Comparison of ENCODE assay signal across 8 cellular contexts in the genomic region with DNA sequence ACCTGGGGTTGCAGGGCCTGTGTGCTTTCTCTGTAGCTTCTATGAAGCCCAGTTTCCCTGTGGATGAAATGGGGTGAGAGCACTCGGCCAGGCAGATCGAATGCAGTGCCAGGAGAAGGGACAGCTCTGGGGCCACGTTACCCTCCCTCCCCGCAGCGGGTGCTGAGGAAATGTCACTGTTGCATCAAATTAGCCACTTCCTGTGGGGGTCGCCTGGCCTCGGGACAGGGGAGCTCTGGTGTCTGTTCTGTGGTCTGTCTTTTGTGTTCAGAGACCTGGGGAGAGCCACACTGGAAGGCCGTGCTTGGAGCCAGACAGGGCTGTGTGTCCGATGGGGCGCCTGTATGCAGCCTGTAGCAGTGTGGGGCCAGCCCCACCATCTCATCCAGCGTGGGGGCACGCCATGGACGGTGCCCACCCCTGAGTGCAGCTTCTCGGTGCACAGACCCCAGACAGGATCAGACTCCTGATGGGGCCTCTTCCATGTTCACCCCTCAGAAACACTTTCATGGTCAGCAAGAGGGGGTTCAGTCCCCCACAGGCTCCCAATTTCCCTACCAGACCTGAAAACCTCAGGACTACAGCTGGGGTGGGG. TPM values are rescaled to one million over a fixed set of nuclear protein-coding genes. Genes with fewer than 3 reads are reported as not detected.
DNase-seq lines count a peak whose midpoint lies in the region; ATAC-seq, FAIRE-seq and TF ChIP-seq lines count a peak whose summit lies in the region.

No MANE protein-coding gene starts in this region.

- H3K4me1 ChIP-seq in ES-I3 (ENCODE audit: insufficient read depth, low read length) (peaks cover 23% of the 10 kb centered on the region; the same call in 1 of the 2 replicates), astrocyte (ENCODE audit: insufficient read depth, low read length) (peaks cover 45% of the 10 kb centered on the region), Caco-2 (0 out of 2 replicates have a peak, but pooled peaks cover 3% of the 10 kb centered on the region)

- no TSS peak for BruUV-seq in Caco-2 (replicated peaks; lab: Mats Ljungman, UMichigan)

- H3K9me3 Mint-ChIP-seq in astrocyte (ENCODE audit: unreplicated experiment) (no peaks in the 10 kb centered on the region), Caco-2 (ENCODE audit: unreplicated experiment) (no peaks in the 10 kb centered on the region)
- H3K9me3 Mint-ChIP-seq in stimulated activated memory B cell treated with anti-CD40 and anti-IgM and Interleukin-4, amounts not matched to agents 10 μg/mL and 1 μg/mL and 100 μg/mL, for 72 hours = no peaks in the 10 kb centered on the region

- CTCF ChIA-PET in Caco-2 (lab: Charles Lee) = interaction anchor here (0.5 to 0.8 kb wide), 2 partner anchors 13 to 14 kb away, joined by 3 read pairs; no protein-coding TSS in a partner anchor
- CTCF ChIA-PET in GM10248 (lab: Yijun Ruan, JAX) = interaction anchor here (0.9 to 2.2 kb wide), 5 partner anchors 8 to 73 kb away, joined by 3 to 6 read pairs (median 4); no protein-coding TSS in a partner anchor

- H3K27ac Mint-ChIP-seq in astrocyte (ENCODE audit: unreplicated experiment) (peak overlapping the region; percentile 55), Caco-2 (ENCODE audit: unreplicated experiment) (no peak overlapping the region)
- peak overlapping the region; percentile 85 for H3K27ac Mint-ChIP-seq in stimulated activated memory B cell treated with anti-CD40 and anti-IgM and Interleukin-4, amounts not matched to agents 10 μg/mL and 1 μg/mL and 100 μg/mL, for 72 hours

- DNase-seq in NAMALWA (ENCODE audit: low spot score) (peak; percentile 84), astrocyte (ENCODE audit: low read depth) (no peak), Caco-2 (no peak), GM10248 (ENCODE audit: extremely low spot score) (no peak), occipital lobe (lab: John Stamatoyannopoulos, UW) (no peak)

- no peak for FAIRE-seq in astrocyte (lab: Jason Lieb, UNC)

- H3K79me2 ChIP-seq in astrocyte (ENCODE audit: insufficient read depth, low read length) = peaks cover 70% of the 10 kb centered on the region

- H3K4me2 ChIP-seq in astrocyte (ENCODE audit: low read length) = peak overlapping the region; percentile 63

- no peaks in the 10 kb centered on the region for H3K27me3 ChIP-seq in astrocyte (ENCODE audit: insufficient read depth, low read length)
- H3K27me3 ChIP-seq in Caco-2 (replicated peaks; ENCODE audit: control insufficient read depth, insufficient read depth, low read length) = no peaks in the 10 kb centered on the region

- ATAC-seq in GM21515 (IDR thresholded peaks at IDR 0.05; ENCODE audit: unreplicated experiment) = peak; percentile 50
- ATAC-seq in stimulated activated memory B cell treated with anti-CD40 and anti-IgM and Interleukin-4, amounts not matched to agents 10 μg/mL and 1 μg/mL and 100 μg/mL, for 72 hours = peak; percentile 52

- H3K9me3 ChIP-seq in ES-I3 (ENCODE audit: control insufficient read depth, insufficient read depth, low read length) (no peaks in the 10 kb centered on the region), astrocyte (ENCODE audit: insufficient read depth, low read depth, low read length) (no peaks in the 10 kb centered on the region), Caco-2 (no peaks in the 10 kb centered on the region)

- H3K4me3 ChIP-seq in astrocyte (ENCODE audit: insufficient read depth, low read depth, low read length) (no peak overlapping the region), Caco-2 (ENCODE audit: low read depth, low read length) (no peak overlapping the region)

- H3K27me3 Mint-ChIP-seq in astrocyte (ENCODE audit: low read depth, unreplicated experiment) (no peaks in the 10 kb centered on the region), Caco-2 (ENCODE audit: insufficient read depth, unreplicated experiment) (no peaks in the 10 kb centered on the region)
- H3K27me3 Mint-ChIP-seq in stimulated activated memory B cell treated with anti-CD40 and anti-IgM and Interleukin-4, amounts not matched to agents 10 μg/mL and 1 μg/mL and 100 μg/mL, for 72 hours = no peaks in the 10 kb centered on the region

- H3K9ac ChIP-seq in ES-I3 (ENCODE audit: low read depth, low read length) = peak overlapping the region; percentile 2
- peak overlapping the region; percentile 60 for H3K9ac ChIP-seq in astrocyte (ENCODE audit: low read length)

- H3K27ac ChIP-seq in astrocyte (ENCODE audit: low read depth, low read length) = no peak overlapping the region

- H3K36me3 ChIP-seq in ES-I3 (ENCODE audit: insufficient read depth, low read length) (0 out of 2 replicates have a peak, but pooled peaks cover 2% of the 10 kb centered on the region), astrocyte (ENCODE audit: insufficient read depth, low read length) (no peaks in the 10 kb centered on the region), Caco-2 (ENCODE audit: control insufficient read depth, insufficient read depth, low read length) (peaks cover 1% of the 10 kb centered on the region; the same call in 1 of the 2 replicates)

- TF ChIP-seq CTCF in astrocyte (IDR thresholded peaks at IDR 0.05; ENCODE audit: insufficient read depth, low read depth, low read length) (no peak), Caco-2 (IDR thresholded peaks at IDR 0.05; ENCODE audit: insufficient read depth in 1 of 2, low read depth in 1 of 2, low read length in 1 of 2, severe bottlenecking in 1 of 2, unreplicated experiment in 1 of 2) (no peak), GM10248 (IDR thresholded peaks at IDR 0.05; ENCODE audit: control extremely low read depth, extremely low read depth, low read depth, missing control alignments) (no peak)

- H3K4me1 Mint-ChIP-seq in astrocyte (ENCODE audit: low read depth, unreplicated experiment) (peaks cover 19% of the 10 kb centered on the region), Caco-2 (ENCODE audit: low read depth, unreplicated experiment) (no peaks in the 10 kb centered on the region)
- H3K4me1 Mint-ChIP-seq in stimulated activated memory B cell treated with anti-CD40 and anti-IgM and Interleukin-4, amounts not matched to agents 10 μg/mL and 1 μg/mL and 100 μg/mL, for 72 hours = peaks cover 44% of the 10 kb centered on the region

- H3K4me3 Mint-ChIP-seq in astrocyte (ENCODE audit: unreplicated experiment) (peak overlapping the region; percentile 45), Caco-2 (ENCODE audit: unreplicated experiment) (no peak overlapping the region)
- H3K4me3 Mint-ChIP-seq in stimulated activated memory B cell treated with anti-CD40 and anti-IgM and Interleukin-4, amounts not matched to agents 10 μg/mL and 1 μg/mL and 100 μg/mL, for 72 hours = peak overlapping the region; percentile 81

- H3K36me3 Mint-ChIP-seq in astrocyte (ENCODE audit: low read depth, unreplicated experiment) (peaks cover under 1% of the 10 kb centered on the region), Caco-2 (ENCODE audit: insufficient read depth, unreplicated experiment) (no peaks in the 10 kb centered on the region)
- peaks cover 8% of the 10 kb centered on the region for H3K36me3 Mint-ChIP-seq in stimulated activated memory B cell treated with anti-CD40 and anti-IgM and Interleukin-4, amounts not matched to agents 10 μg/mL and 1 μg/mL and 100 μg/mL, for 72 hours

- peaks cover 77% of the 10 kb centered on the region for H4K20me1 ChIP-seq in astrocyte (ENCODE audit: insufficient read depth, low read length)

- POLR2A ChIA-PET in Caco-2 (lab: Charles Lee) = interaction anchor here (0.5 kb wide), 1 partner anchor 23 kb away, joined by 3 read pairs; no protein-coding TSS in a partner anchor
- POLR2A ChIA-PET in GM10248 (lab: Yijun Ruan, JAX) = interaction anchor here (0.6 kb wide), 1 partner anchor 45 kb away, joined by 4 read pairs; no protein-coding TSS in a partner anchor

- intact Hi-C loops in Caco-2 (cut with micrococcal nuclease; ENCODE audit: unreplicated experiment) = no loop called here

- no peak overlapping the region for H2AFZ ChIP-seq in astrocyte (ENCODE audit: low read depth, low read length)

RNA-seq across cellular contexts. Expression of gene TTYH3, which starts 13.6 kb away (rescaled TPM):
- total RNA-seq in astrocyte (264 and 273 TPM in 2 replicates), Caco-2 (2022) (57.3 and 58.6 TPM in 2 replicates), occipital lobe (31.5 TPM)

RNA-seq across cellular contexts. Expression of gene AMZ1, which starts 42.6 kb away (rescaled TPM):
- total RNA-seq in astrocyte (3.4 and 5.7 TPM in 2 replicates), Caco-2 (2022) (0.07 and 0.11 TPM in 2 replicates), occipital lobe (2.2 TPM)
